ENCODE assay signal across 8 cellular contexts in genomic region chr15:90086868-90087268, GRCh38. TPM values are rescaled to one million over a fixed set of nuclear protein-coding genes. Genes with fewer than 3 reads are reported as not detected.
DNase-seq lines count a peak whose midpoint lies in the region; ATAC-seq and TF ChIP-seq lines count a peak whose summit lies in the region.

No MANE protein-coding gene starts in this region.

- H2AFZ ChIP-seq in PC-9: no peak overlapping the region

- H3K36me3 ChIP-seq in PC-9 (ENCODE audit: low read depth): no peaks in the 10 kb centered on the region

- H3K4me1 Mint-ChIP-seq in immature natural killer cell: peaks cover 11 to 13% of the 10 kb centered on the region in 2 donors
- H3K4me1 Mint-ChIP-seq in stimulated activated naive B cell treated with anti-CD40 and anti-IgM and Interleukin-4, amounts not matched to agents 10 μg/mL and 1 μg/mL and 100 μg/mL, for 72 hours: peaks cover 7 to 9% of the 10 kb centered on the region in 2 donors

- H3K79me2 ChIP-seq in PC-9 (ENCODE audit: low read depth): no peaks in the 10 kb centered on the region

- H3K4me3 ChIP-seq in PC-9: no peak overlapping the region

- no peak overlapping the region for H3K4me2 ChIP-seq in PC-9

- H3K27me3 Mint-ChIP-seq in immature natural killer cell (ENCODE audit: low read depth in 3 of 3): peaks cover 0 to 2% (median 2%) of the 10 kb centered on the region in 3 donors
- H3K27me3 Mint-ChIP-seq in stimulated activated naive B cell treated with anti-CD40 and anti-IgM and Interleukin-4, amounts not matched to agents 10 μg/mL and 1 μg/mL and 100 μg/mL, for 72 hours: no peaks in the 10 kb centered on the region

- H3K9me3 ChIP-seq in PC-9 (ENCODE audit: insufficient read depth, low read depth): no peaks in the 10 kb centered on the region

- no peaks in the 10 kb centered on the region for H3K4me1 ChIP-seq in PC-9 (replicated peaks; ENCODE audit: insufficient read depth)

- DNase-seq in PC-9: peak in 1 of 2 experiments; percentile 47
- peak in 1 of 2 donors; percentile 52 for DNase-seq in activated naive CD4-positive, alpha-beta T cell treated with anti-CD3 and anti-CD28 coated beads, Interleukin-2, amount 50 U/mL, for 72 hours (ENCODE audit: low spot score in 2 of 2)
- DNase-seq in immature natural killer cell: peak; percentile 32 to 47 (median 41)
- DNase-seq in stimulated activated naive B cell treated with anti-CD40 and anti-IgM and Interleukin-4, amounts not matched to agents 10 μg/mL and 1 μg/mL and 100 μg/mL, for 72 hours: peak; percentile 35
- DNase-seq in NCI-H1048 (lab: John Stamatoyannopoulos, UW): no peak

- peak; percentile 81 for TF ChIP-seq CTCF in C4-2B (conservative IDR thresholded peaks at IDR 0.05)
- peak; percentile 84 for TF ChIP-seq CTCF in PC-9 (conservative IDR thresholded peaks at IDR 0.05)

- no peaks in the 10 kb centered on the region for H3K9me3 Mint-ChIP-seq in activated naive CD4-positive, alpha-beta T cell treated with anti-CD3 and anti-CD28 coated beads, Interleukin-2, amount 50 U/mL, for 72 hours
- no peaks in the 10 kb centered on the region for H3K9me3 Mint-ChIP-seq in immature natural killer cell
- no peaks in the 10 kb centered on the region for H3K9me3 Mint-ChIP-seq in stimulated activated naive B cell treated with anti-CD40 and anti-IgM and Interleukin-4, amounts not matched to agents 10 μg/mL and 1 μg/mL and 100 μg/mL, for 72 hours

- POLR2A ChIA-PET in PC-9 (lab: Charles Lee; ENCODE audit: unreplicated experiment): no interaction called here

- ATAC-seq in GM21390 (IDR thresholded peaks at IDR 0.05; ENCODE audit: unreplicated experiment) (peak; percentile 49), HG03159 (IDR thresholded peaks at IDR 0.05; ENCODE audit: unreplicated experiment) (no peak)
- peak; percentile 67 for ATAC-seq in activated naive CD4-positive, alpha-beta T cell treated with anti-CD3 and anti-CD28 coated beads, Interleukin-2, amount 50 U/mL, for 72 hours
- ATAC-seq in stimulated activated naive B cell treated with anti-CD40 and anti-IgM and Interleukin-4, amounts not matched to agents 10 μg/mL and 1 μg/mL and 100 μg/mL, for 72 hours (replicated peaks): peak; percentile 80 to 84

- intact Hi-C loops in PC-9 (cut with micrococcal nuclease; ENCODE audit: unreplicated experiment): loop anchor here (1.0 to 5.0 kb wide), 3 partner anchors 146 to 345 kb away; partner anchors contain the start of gene CIB1

- BruUV-seq in PC-9 (replicated peaks; lab: Mats Ljungman, UMichigan): no TSS peak

- H3K27ac ChIP-seq in C4-2B (no peak overlapping the region), PC-9 (no peak overlapping the region)

- no peaks in the 10 kb centered on the region for H3K9me2 ChIP-seq in PC-9 (ENCODE audit: insufficient read depth)

- CTCF ChIA-PET in PC-9 (lab: Charles Lee): interaction anchor here (0.6 to 0.7 kb wide), 2 partner anchors 333 to 466 kb away, joined by 3 to 14 read pairs; no protein-coding TSS in a partner anchor

- peak overlapping the region in 1 of 2 donors; percentile 90 for H3K27ac Mint-ChIP-seq in activated naive CD4-positive, alpha-beta T cell treated with anti-CD3 and anti-CD28 coated beads, Interleukin-2, amount 50 U/mL, for 72 hours
- peak overlapping the region; percentile 35 to 69 (median 50) for H3K27ac Mint-ChIP-seq in immature natural killer cell
- peak overlapping the region; percentile 3 for H3K27ac Mint-ChIP-seq in stimulated activated naive B cell treated with anti-CD40 and anti-IgM and Interleukin-4, amounts not matched to agents 10 μg/mL and 1 μg/mL and 100 μg/mL, for 72 hours

- H3F3A ChIP-seq in PC-9 (ENCODE audit: insufficient read depth, low read depth): peaks cover 14% of the 10 kb centered on the region; the same call in 1 of the 2 replicates

- peaks cover 5 to 19% of the 10 kb centered on the region in 2 donors for H3K36me3 Mint-ChIP-seq in activated naive CD4-positive, alpha-beta T cell treated with anti-CD3 and anti-CD28 coated beads, Interleukin-2, amount 50 U/mL, for 72 hours
- peaks cover 5 to 40% (median 11%) of the 10 kb centered on the region in 3 donors for H3K36me3 Mint-ChIP-seq in immature natural killer cell
- H3K36me3 Mint-ChIP-seq in stimulated activated naive B cell treated with anti-CD40 and anti-IgM and Interleukin-4, amounts not matched to agents 10 μg/mL and 1 μg/mL and 100 μg/mL, for 72 hours: peaks cover 35 to 58% of the 10 kb centered on the region in 2 donors

- H3K27me3 ChIP-seq in PC-9 (ENCODE audit: insufficient read depth, low read depth): no peaks in the 10 kb centered on the region

- H3K4me3 Mint-ChIP-seq in immature natural killer cell: no peak overlapping the region
- H3K4me3 Mint-ChIP-seq in stimulated activated naive B cell treated with anti-CD40 and anti-IgM and Interleukin-4, amounts not matched to agents 10 μg/mL and 1 μg/mL and 100 μg/mL, for 72 hours: no peak overlapping the region

- no peaks in the 10 kb centered on the region for H4K20me1 ChIP-seq in PC-9 (ENCODE audit: insufficient read depth)

RNA-seq across cellular contexts. Expression of gene IDH2, which starts 15.4 kb away (rescaled TPM):
- total RNA-seq in PC-9 (2021): 87.9 and 96.7 TPM in 2 replicates
- total RNA-seq in activated naive CD4-positive, alpha-beta T cell treated with anti-CD3 and anti-CD28 coated beads, Interleukin-2, amount 50 U/mL, for 72 hours: 100 to 1,000 TPM; 203 to 242 TPM
- 100 to 1,000 TPM; 160 to 330 (median 218) TPM for polyA plus RNA-seq in immature natural killer cell
